Comparison of ENCODE assay signal across 11 cellular contexts in genomic region chr14:78170203-78170602, GRCh38. TPM values are rescaled to one million over a fixed set of nuclear protein-coding genes. Genes with fewer than 3 reads are reported as not detected.
DNase-seq lines count a peak whose midpoint lies in the region; ATAC-seq, FAIRE-seq and TF ChIP-seq lines count a peak whose summit lies in the region.
"Had no signal": no experiment of that assay in that cellular context is flagged by ENCODE, and none has a peak within 500 bp of the region (broad histone marks: within the 10 kb centered on the region; RNA-seq: fewer than 3 reads in every experiment).

NRXN3 (plus strand) TSS chr14:78170373; CDS start chr14:78243094, 72,721 bp downstream.

- ATAC-seq in natural killer cell (no peak), GM21381 (IDR thresholded peaks at IDR 0.05; ENCODE audit: unreplicated experiment) (no peak), HG02678 (IDR thresholded peaks at IDR 0.05; ENCODE audit: unreplicated experiment) (no peak)
- ATAC-seq: Right ventricle myocardium inferior had no signal

- WGBS in small intestine, 3 donors, result 2 to 7% (median 6%) methylated on average over 7 of the region's 7 CpGs

- H3K36me3 ChIP-seq in A673 (ENCODE audit: insufficient read depth, low read length, poor library complexity, severe bottlenecking) (no peaks in the 10 kb centered on the region), small intestine (ENCODE audit: control insufficient read depth in 2 of 2, insufficient read depth in 2 of 2, low read length in 2 of 2) (no peaks in the 10 kb centered on the region)
- H3K36me3 ChIP-seq: breast epithelium had no signal

- H3K4me3 ChIP-seq in A673 (ENCODE audit: low read depth, low read length, poor library complexity, severe bottlenecking) (no peak within 1 kb of the TSS), small intestine (ENCODE audit: low read depth in 1 of 2, low read length in 2 of 2) (no peak within 1 kb of the TSS)

- no TSS peak for BruUV-seq in A673 (replicated peaks; lab: Mats Ljungman, UMichigan)

- H3K27me3 ChIP-seq in A673 (replicated peaks; ENCODE audit: insufficient read depth, low read depth, low read length, poor library complexity) (peaks cover 77% of the 10 kb centered on the region), small intestine (ENCODE audit: control insufficient read depth in 2 of 2, insufficient read depth in 2 of 2, low read length in 2 of 2) (no peaks in the 10 kb centered on the region)

- no peaks in the 10 kb centered on the region for H3K9me3 ChIP-seq in A673 (ENCODE audit: low read depth, low read length, poor library complexity, severe bottlenecking)
- no peaks in the 10 kb centered on the region for H3K9me3 ChIP-seq in small intestine (ENCODE audit: control insufficient read depth, low read depth)
- H3K9me3 ChIP-seq: breast epithelium had no signal

- peaks cover 22 to 32% of the 10 kb centered on the region in 2 donors for H3K27me3 Mint-ChIP-seq in natural killer cell (ENCODE audit: low read depth in 2 of 2)

- no peak for FAIRE-seq in small intestine (lab: Jason Lieb, UNC)
- FAIRE-seq: H54 had no signal

- H3K4me1 Mint-ChIP-seq in natural killer cell, result no peaks in the 10 kb centered on the region

- no peak within 1 kb of the TSS for H3K4me3 Mint-ChIP-seq in natural killer cell

- H3K36me3 Mint-ChIP-seq in natural killer cell, result no peaks in the 10 kb centered on the region

- no peak within 1 kb of the TSS for H3K27ac ChIP-seq in A673 (ENCODE audit: low read depth, low read length, poor library complexity, severe bottlenecking)
- no peak within 1 kb of the TSS for H3K27ac ChIP-seq in small intestine (ENCODE audit: low read depth in 1 of 2, low read length in 1 of 2)
- H3K27ac ChIP-seq: breast epithelium had no signal

- no peaks in the 10 kb centered on the region for H3K9me3 Mint-ChIP-seq in natural killer cell

- POLR2A ChIA-PET in A673 (lab: Charles Lee; ENCODE audit: low non-redundant PET), result no interaction called here

- CTCF ChIA-PET in A673 (lab: Charles Lee), result no interaction called here

- intact Hi-C loops in A673 (cut with micrococcal nuclease; ENCODE audit: unreplicated experiment), result no loop called here
- intact Hi-C loops in natural killer cell (cut with micrococcal nuclease), result no loop called here

- DNase-seq in A673 (ENCODE audit: low spot score) (peak; percentile 10), NCI-H1930 (lab: John Stamatoyannopoulos, UW) (peak; percentile 51 to 60), ecto neural progenitor cell (ENCODE audit: low spot score) (peak; percentile 82), middle frontal gyrus (ENCODE audit: extremely low spot score, low spot score) (peak; percentile 42), small intestine (no peak), natural killer cell (no peak)

- no peaks in the 10 kb centered on the region for H3K4me1 ChIP-seq in A673 (ENCODE audit: insufficient read depth, low read length, poor library complexity, severe bottlenecking)
- H3K4me1 ChIP-seq in small intestine (ENCODE audit: control insufficient read depth in 2 of 2, insufficient read depth in 1 of 2, low read depth in 1 of 2, low read length in 1 of 2), result no peaks in the 10 kb centered on the region
- H3K4me1 ChIP-seq: breast epithelium had no signal

- no peak within 1 kb of the TSS for H3K27ac Mint-ChIP-seq in natural killer cell

- TF ChIP-seq CTCF in A673 (conservative IDR thresholded peaks at IDR 0.05; ENCODE audit: low read depth, low read length), result no peak
- no peak for TF ChIP-seq CTCF in natural killer cell (IDR thresholded peaks at IDR 0.05)

RNA-seq across cellular contexts. Expression of gene NRXN3, which starts in this region (rescaled TPM):
- 0.17 and 0.21 TPM in 2 replicates for total RNA-seq in A673 (2021)
- 1 to 10 TPM in 1 of 3 donors, not detected in 2; 2.3 TPM for polyA plus RNA-seq in small intestine
- not detected for total RNA-seq in natural killer cell

Comparison
In these comparisons a context has a peak if more than half of its experiments do, and no peak if none do; other contexts are left out.
1. Peak in DNase-seq in A673; RNA of the gene not detected or under 1 TPM.
2. DNase-seq: peak in NCI-H1930 (2 of 2), ecto neural progenitor cell (single experiment) and middle frontal gyrus (single experiment); none in small intestine (single experiment) and natural killer cell (single experiment).